Comparison of ENCODE assay signal across 8 cellular contexts in genomic region chr12:108801736-108802665, GRCh38. TPM values are rescaled to one million over a fixed set of nuclear protein-coding genes. Genes with fewer than 3 reads are reported as not detected.
DNase-seq lines count a peak whose midpoint lies in the region; ATAC-seq and TF ChIP-seq lines count a peak whose summit lies in the region.
"Had no signal": no experiment of that assay in that cellular context is flagged by ENCODE, and none has a peak within 500 bp of the region (broad histone marks: within the 10 kb centered on the region; RNA-seq: fewer than 3 reads in every experiment).

No MANE protein-coding gene starts in this region.

- H3K27me3 ChIP-seq in duodenal mucosa (ENCODE audit: control insufficient read depth in 1 of 2, insufficient read depth in 2 of 2, low read length in 2 of 2) (no peaks in the 10 kb centered on the region), lower lobe of right lung (ENCODE audit: low read depth) (no peaks in the 10 kb centered on the region)

- peak overlapping the region; percentile 1 to 26 for H3K9ac ChIP-seq in duodenal mucosa (ENCODE audit: low read depth in 1 of 2, low read length in 2 of 2)

- H3K4me3 Mint-ChIP-seq in type B pancreatic cell, result peak overlapping the region; percentile 47
- H3K4me3 Mint-ChIP-seq: stimulated activated effector memory CD8-positive, alpha-beta T cell treated with anti-CD3 and anti-CD28 coated beads, Interleukin-12 subunit alpha, Interleukin-12 subunit beta, amount 100 ng/mL, for 72 hours had no signal

- H3K9me3 Mint-ChIP-seq in type B pancreatic cell, result no peaks in the 10 kb centered on the region
- H3K9me3 Mint-ChIP-seq: stimulated activated effector memory CD8-positive, alpha-beta T cell treated with anti-CD3 and anti-CD28 coated beads, Interleukin-12 subunit alpha, Interleukin-12 subunit beta, amount 100 ng/mL, for 72 hours had no signal

- DNase-seq in M059J (ENCODE audit: low read depth) (peak; percentile 53), lower lobe of right lung (no peak), type B pancreatic cell (ENCODE audit: extremely low spot score, unreplicated experiment) (no peak), NOMO-1 treated with dmso at 0.1 percent for 144 hours (lab: John Stamatoyannopoulos, UW; ENCODE audit: unreplicated experiment) (no peak)
- no peak for DNase-seq in stimulated activated CD4-positive, alpha-beta T cell treated with anti-CD3 and anti-CD28 coated beads, Interleukin-2, amount 100 ng/mL, for 24 hours

- no peaks in the 10 kb centered on the region for H3K9me3 ChIP-seq in duodenal mucosa (ENCODE audit: control insufficient read depth in 1 of 2, low read length in 2 of 2)
- H3K9me3 ChIP-seq in lower lobe of right lung, result no peaks in the 10 kb centered on the region

- ATAC-seq in lower lobe of right lung (peak; percentile 31 to 55), GM18858 (IDR thresholded peaks at IDR 0.05; ENCODE audit: unreplicated experiment) (no peak)
- ATAC-seq: stimulated activated effector memory CD8-positive, alpha-beta T cell treated with anti-CD3 and anti-CD28 coated beads, Interleukin-12 subunit alpha, Interleukin-12 subunit beta, amount 100 ng/mL, for 72 hours had no signal

- H3K4me3 ChIP-seq in duodenal mucosa (ENCODE audit: low read depth in 1 of 2, low read length in 2 of 2) (no peak overlapping the region), lower lobe of right lung (no peak overlapping the region)

- no peaks in the 10 kb centered on the region for H3K27me3 Mint-ChIP-seq in type B pancreatic cell

- H3K4me1 Mint-ChIP-seq in type B pancreatic cell (ENCODE audit: unreplicated experiment), result peaks cover 36% of the 10 kb centered on the region
- H3K4me1 Mint-ChIP-seq: stimulated activated effector memory CD8-positive, alpha-beta T cell treated with anti-CD3 and anti-CD28 coated beads, Interleukin-12 subunit alpha, Interleukin-12 subunit beta, amount 100 ng/mL, for 72 hours had no signal

- H3K27ac ChIP-seq in duodenal mucosa (ENCODE audit: low read depth, low read length) (peak overlapping the region; percentile 75), lower lobe of right lung (peak overlapping the region; percentile 78)

- H3K27ac Mint-ChIP-seq in type B pancreatic cell, result peak overlapping the region; percentile 53

- no peak for TF ChIP-seq CTCF in lower lobe of right lung (IDR thresholded peaks at IDR 0.05)
- TF ChIP-seq CTCF in type B pancreatic cell (conservative IDR thresholded peaks at IDR 0.05), result no peak

- peaks cover 26% of the 10 kb centered on the region for H3K36me3 Mint-ChIP-seq in type B pancreatic cell

- intact Hi-C loops in lower lobe of right lung (cut with DNase I), result loop anchor here (5.0 kb wide), 1 partner anchor 135 kb away; no protein-coding TSS in a partner anchor

- H3K36me3 ChIP-seq in duodenal mucosa (ENCODE audit: control insufficient read depth in 1 of 2, insufficient read depth in 2 of 2, low read length in 2 of 2) (peaks cover 54 to 74% of the 10 kb centered on the region in 2 donors), lower lobe of right lung (peaks cover 90% of the 10 kb centered on the region)

- H3K4me1 ChIP-seq in duodenal mucosa (ENCODE audit: control insufficient read depth in 1 of 2, insufficient read depth in 2 of 2, low read length in 2 of 2) (peaks cover 3 to 14% of the 10 kb centered on the region in 2 donors), lower lobe of right lung (peaks cover 38% of the 10 kb centered on the region)

RNA-seq across cellular contexts. Expression of gene SSH1, which starts 55.4 kb away (rescaled TPM):
- total RNA-seq in M059J (2014; rRNA removed; shearing (Covaris generic)), result 10.5 and 20.1 TPM in 2 replicates
- total RNA-seq in lower lobe of right lung (45.6 TPM), type B pancreatic cell (ENCODE audit: low replicate concordance) (32.2 and 33.7 TPM in 2 replicates)
